Comparison of ENCODE assay signal across 32 cellular contexts in the genomic region with DNA sequence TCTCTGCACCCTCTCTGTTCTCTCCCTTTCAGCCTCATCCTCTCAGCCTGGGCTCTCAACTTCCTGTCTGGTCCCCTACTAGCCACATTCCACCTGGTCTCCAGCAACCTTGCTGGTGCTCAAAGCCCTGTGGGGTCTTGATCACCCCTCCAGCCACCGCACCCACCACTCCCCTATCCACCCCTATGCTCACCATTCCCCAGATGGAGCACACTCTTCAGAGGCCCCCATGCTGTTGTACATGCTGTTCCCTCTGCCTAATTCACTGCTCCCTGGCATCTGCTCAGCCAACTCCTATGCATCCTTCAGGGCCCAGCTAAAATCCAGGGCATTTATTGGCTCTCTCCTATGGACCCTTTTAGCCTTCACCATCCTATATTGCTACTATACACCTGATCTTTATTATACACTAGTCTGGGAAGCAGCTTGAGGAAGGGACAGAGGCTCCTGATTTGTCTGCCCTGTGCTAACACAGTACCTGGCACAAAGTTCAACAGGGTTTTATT.
"Had no signal": no experiment of that assay in that cellular context is flagged by ENCODE, and none has a peak within 500 bp of the region (broad histone marks: within the 10 kb centered on the region; RNA-seq: fewer than 3 reads in every experiment).

No MANE protein-coding gene starts in this region.

- H3K4me1 Mint-ChIP-seq: activated CD4-positive, alpha-beta T cell treated with anti-CD3 and anti-CD28 coated beads for 36 hours; activated CD4-positive, alpha-beta T cell treated with anti-CD3 and anti-CD28 coated beads, Interleukin-2, amount 10 ng/mL, durations not matched to agents 24 days and 14 days; activated CD8-positive, alpha-beta memory T cell treated with anti-CD3 and anti-CD28 coated beads, Interleukin-2, amount 10 ng/mL, durations not matched to agents 7 days and 5 days; activated naive CD4-positive, alpha-beta T cell treated with anti-CD3 and anti-CD28 coated beads, Interleukin-2, amount 50 U/mL, for 24 hours; activated naive CD8-positive, alpha-beta T cell treated with anti-CD3 and anti-CD28 coated beads for 36 hours; activated naive CD8-positive, alpha-beta T cell treated with anti-CD3 and anti-CD28 coated beads, Interleukin-2, amount 50 U/mL, for 24 hours had no signal

- H3K36me3 Mint-ChIP-seq: activated CD4-positive, alpha-beta memory T cell treated with anti-CD3 and anti-CD28 coated beads for 36 hours; activated CD8-positive, alpha-beta memory T cell treated with anti-CD3 and anti-CD28 coated beads, Interleukin-2, amount 10 ng/mL, durations not matched to agents 7 days and 5 days; activated naive CD4-positive, alpha-beta T cell treated with anti-CD3 and anti-CD28 coated beads, Interleukin-2, amount 50 U/mL, for 24 hours; activated naive CD8-positive, alpha-beta T cell treated with anti-CD3 and anti-CD28 coated beads for 36 hours had no signal

- ATAC-seq: activated CD4-positive, alpha-beta T cell treated with anti-CD3 and anti-CD28 coated beads for 36 hours; activated CD8-positive, alpha-beta memory T cell treated with anti-CD3 and anti-CD28 coated beads, Interleukin-2, amount 10 ng/mL, durations not matched to agents 7 days and 5 days; activated CD8-positive, alpha-beta T cell treated with anti-CD3 and anti-CD28 coated beads, Interleukin-2, amount 10 ng/mL, durations not matched to agents 7 days and 5 days; activated naive CD8-positive, alpha-beta T cell treated with anti-CD3 and anti-CD28 coated beads, Interleukin-2, amount 50 U/mL, for 24 hours; body of pancreas; effector memory CD8-positive, alpha-beta T cell; gastroesophageal sphincter; heart right ventricle had no signal

- H3K27ac ChIP-seq: adrenal gland, body of pancreas, breast epithelium, cardiac muscle cell, epithelial cell of prostate, esophagus squamous epithelium, gastroesophageal sphincter, heart right ventricle had no signal

- H3K4me3 ChIP-seq: adrenal gland, body of pancreas, breast epithelium, cardiac muscle cell, esophagus squamous epithelium, gastroesophageal sphincter, heart right ventricle had no signal

- H3K27me3 ChIP-seq: adrenal gland, body of pancreas, breast epithelium, cardiac muscle cell, esophagus squamous epithelium had no signal

- H3K36me3 ChIP-seq: adrenal gland, breast epithelium, cardiac muscle cell, esophagus squamous epithelium, gastroesophageal sphincter, heart right ventricle had no signal

- H3K4me3 Mint-ChIP-seq: activated CD4-positive, alpha-beta memory T cell treated with anti-CD3 and anti-CD28 coated beads for 36 hours; activated CD4-positive, alpha-beta T cell treated with anti-CD3 and anti-CD28 coated beads for 36 hours; activated CD4-positive, alpha-beta T cell treated with anti-CD3 and anti-CD28 coated beads, Interleukin-2, amount 10 ng/mL, durations not matched to agents 24 days and 14 days; activated CD8-positive, alpha-beta memory T cell treated with anti-CD3 and anti-CD28 coated beads, Interleukin-2, amount 10 ng/mL, durations not matched to agents 7 days and 5 days; activated CD8-positive, alpha-beta T cell treated with anti-CD3 and anti-CD28 coated beads, Interleukin-2, amount 10 ng/mL, durations not matched to agents 7 days and 5 days; activated naive CD4-positive, alpha-beta T cell treated with anti-CD3 and anti-CD28 coated beads for 36 hours; activated naive CD4-positive, alpha-beta T cell treated with anti-CD3 and anti-CD28 coated beads, Interleukin-2, amount 50 U/mL, for 24 hours; activated naive CD8-positive, alpha-beta T cell treated with anti-CD3 and anti-CD28 coated beads for 36 hours; activated naive CD8-positive, alpha-beta T cell treated with anti-CD3 and anti-CD28 coated beads, Interleukin-2, amount 50 U/mL, for 24 hours; activated T-helper 1 cell treated with anti-CD3 and anti-CD28 coated beads, Interleukin-12 subunit alpha, Interleukin-12 subunit beta, Interleukin-2, Interleukin-4 antibody, amounts not matched to agents 30 ng/mL and 10 ng/mL and 1 ng/mL, durations not matched to agents 14 hours and 24 hours and 36 hours; central memory CD8-positive, alpha-beta T cell; effector memory CD8-positive, alpha-beta T cell had no signal

- H3K9me3 ChIP-seq: adrenal gland, body of pancreas, breast epithelium, esophagus squamous epithelium, gastroesophageal sphincter, heart right ventricle had no signal

- H3K9me3 Mint-ChIP-seq: activated CD4-positive, alpha-beta memory T cell treated with anti-CD3 and anti-CD28 coated beads for 36 hours; activated CD4-positive, alpha-beta T cell treated with anti-CD3 and anti-CD28 coated beads, Interleukin-2, amount 10 ng/mL, durations not matched to agents 24 days and 14 days; activated naive CD4-positive, alpha-beta T cell treated with anti-CD3 and anti-CD28 coated beads for 36 hours; activated naive CD4-positive, alpha-beta T cell treated with anti-CD3 and anti-CD28 coated beads, Interleukin-2, amount 50 U/mL, for 24 hours; activated naive CD8-positive, alpha-beta T cell treated with anti-CD3 and anti-CD28 coated beads for 36 hours; activated naive CD8-positive, alpha-beta T cell treated with anti-CD3 and anti-CD28 coated beads, Interleukin-2, amount 50 U/mL, for 24 hours; activated T-helper 1 cell treated with anti-CD3 and anti-CD28 coated beads, Interleukin-12 subunit alpha, Interleukin-12 subunit beta, Interleukin-2, Interleukin-4 antibody, amounts not matched to agents 30 ng/mL and 10 ng/mL and 1 ng/mL, durations not matched to agents 14 hours and 24 hours and 36 hours; activated T-helper 2 cell treated with anti-CD3 and anti-CD28 coated beads, Interferon-gamma antibody, Interleukin-2, Interleukin-4, amounts not matched to agents 10 μg/mL and 5 μg/mL and 100 μg/mL, durations not matched to agents 14 hours and 24 hours and 36 hours; central memory CD8-positive, alpha-beta T cell; effector memory CD8-positive, alpha-beta T cell had no signal

- H3K4me1 ChIP-seq: adrenal gland, body of pancreas, breast epithelium, esophagus squamous epithelium, gastroesophageal sphincter, heart right ventricle had no signal

- H3K27me3 Mint-ChIP-seq: activated naive CD8-positive, alpha-beta T cell treated with anti-CD3 and anti-CD28 coated beads for 36 hours had no signal

- H3K27ac Mint-ChIP-seq: activated CD4-positive, alpha-beta memory T cell treated with anti-CD3 and anti-CD28 coated beads for 36 hours; activated CD4-positive, alpha-beta T cell treated with anti-CD3 and anti-CD28 coated beads for 36 hours; activated CD4-positive, alpha-beta T cell treated with anti-CD3 and anti-CD28 coated beads, Interleukin-2, amount 10 ng/mL, durations not matched to agents 24 days and 14 days; activated CD8-positive, alpha-beta memory T cell treated with anti-CD3 and anti-CD28 coated beads, Interleukin-2, amount 10 ng/mL, durations not matched to agents 7 days and 5 days; activated CD8-positive, alpha-beta T cell treated with anti-CD3 and anti-CD28 coated beads, Interleukin-2, amount 10 ng/mL, durations not matched to agents 7 days and 5 days; activated naive CD4-positive, alpha-beta T cell treated with anti-CD3 and anti-CD28 coated beads for 36 hours; activated naive CD4-positive, alpha-beta T cell treated with anti-CD3 and anti-CD28 coated beads, Interleukin-2, amount 50 U/mL, for 24 hours; activated naive CD8-positive, alpha-beta T cell treated with anti-CD3 and anti-CD28 coated beads for 36 hours; activated naive CD8-positive, alpha-beta T cell treated with anti-CD3 and anti-CD28 coated beads, Interleukin-2, amount 50 U/mL, for 24 hours; activated T-helper 1 cell treated with anti-CD3 and anti-CD28 coated beads, Interleukin-12 subunit alpha, Interleukin-12 subunit beta, Interleukin-2, Interleukin-4 antibody, amounts not matched to agents 30 ng/mL and 10 ng/mL and 1 ng/mL, durations not matched to agents 14 hours and 24 hours and 36 hours; activated T-helper 2 cell treated with anti-CD3 and anti-CD28 coated beads, Interferon-gamma antibody, Interleukin-2, Interleukin-4, amounts not matched to agents 10 μg/mL and 5 μg/mL and 100 μg/mL, durations not matched to agents 14 hours and 24 hours and 36 hours had no signal

- DNase-seq: activated CD4-positive, alpha-beta memory T cell treated with anti-CD3 and anti-CD28 coated beads for 36 hours; activated CD4-positive, alpha-beta T cell treated with anti-CD3 and anti-CD28 coated beads for 36 hours; activated CD4-positive, alpha-beta T cell treated with anti-CD3 and anti-CD28 coated beads, Interleukin-2, amount 10 ng/mL, durations not matched to agents 24 days and 14 days; activated CD4-positive, CD25-positive, alpha-beta regulatory T cell; activated CD4-positive, CD25-positive, alpha-beta regulatory T cell treated with anti-CD3 and anti-CD28 coated beads, Interleukin-2, amount 50 U/mL, for 72 hours; activated CD8-positive, alpha-beta memory T cell treated with anti-CD3 and anti-CD28 coated beads, Interleukin-2, amount 10 ng/mL, durations not matched to agents 7 days and 5 days; activated CD8-positive, alpha-beta memory T cell treated with anti-CD3 and anti-CD28 coated beads, Interleukin-2, amount 50 U/mL, for 4 hours; activated CD8-positive, alpha-beta T cell treated with anti-CD3 and anti-CD28 coated beads, Interleukin-2, amount 10 ng/mL, durations not matched to agents 7 days and 5 days; activated effector memory CD4-positive, alpha-beta T cell treated with anti-CD3 and anti-CD28 coated beads, Interleukin-2, amount 50 U/mL, for 16 hours; activated naive CD4-positive, alpha-beta T cell treated with anti-CD3 and anti-CD28 coated beads for 36 hours; activated naive CD8-positive, alpha-beta T cell treated with anti-CD3 and anti-CD28 coated beads for 36 hours; activated naive CD8-positive, alpha-beta T cell treated with anti-CD3 and anti-CD28 coated beads, Interleukin-2, amount 50 U/mL, for 24 hours; activated T-cell treated with anti-CD3 and anti-CD28 coated beads, Interleukin-2, amount 50 U/mL, for 1 hour; activated T-cell treated with anti-CD3 and anti-CD28 coated beads, Interleukin-2, amount 50 U/mL, for 48 hours; adrenal gland; body of pancreas; cortex of kidney; dermis blood vessel endothelial cell; effector CD4-positive, alpha-beta T cell; effector memory CD8-positive, alpha-beta T cell; esophagus squamous epithelium; foreskin melanocyte; heart right ventricle; T-helper 2 cell had no signal
